In genomic region chr14:101947904-101948665, GRCh38 we compare ENCODE assay signal across 1 cellular context.
TF ChIP-seq lines count a peak whose summit lies in the region.

No MANE protein-coding gene starts in this region.

TF ChIP-seq in HepG2, 621 proteins besides CTCF, POLR2A, EP300 and RAD21 (continued from another document and continues in another):
- TF ChIP-seq ZNF281 (CRISPR knock-in tag; IDR thresholded peaks at IDR 0.05; ENCODE audit: borderline replicate concordance) (peak; percentile 63; the same call in 1 of the 2 replicates), ZNF691 (CRISPR knock-in tag; IDR thresholded peaks at IDR 0.05; ENCODE audit: borderline replicate concordance, low read depth) (peak; percentile 89; the same call in 1 of the 2 replicates), MIER3 (CRISPR knock-in tag; IDR thresholded peaks at IDR 0.05; ENCODE audit: borderline replicate concordance) (peak; percentile 93; the same call in 1 of the 2 replicates), ISL2 (CRISPR knock-in tag; IDR thresholded peaks at IDR 0.05) (peak; percentile 63), RXRA (CRISPR knock-in tag; IDR thresholded peaks at IDR 0.05) (peak; percentile 12; the same call in 1 of the 2 replicates), SAP130 (CRISPR knock-in tag; IDR thresholded peaks at IDR 0.05; ENCODE audit: low read depth) (peak; percentile 98), SRF (IDR thresholded peaks at IDR 0.05; ENCODE audit: low read depth, low read length) (peak; percentile 68; the same call in 1 of the 2 replicates), ZNF343 (CRISPR knock-in tag; IDR thresholded peaks at IDR 0.05) (no peak; the same call in 1 of the 2 replicates), E2F1 (CRISPR knock-in tag; IDR thresholded peaks at IDR 0.05) (peak; percentile 83; the same call in 1 of the 2 replicates), TP53 (CRISPR knock-in tag; conservative IDR thresholded peaks at IDR 0.05) (0 out of 2 replicates have a peak, but pooled peaks have one; percentile 10), CHD4 (IDR thresholded peaks at IDR 0.05; ENCODE audit: borderline replicate concordance, low read length) (peak; percentile 6; the same call in 1 of the 2 replicates), ZNF556 (CRISPR knock-in tag; IDR thresholded peaks at IDR 0.05; ENCODE audit: borderline replicate concordance) (no peak), SRSF1 (optimal IDR thresholded peaks at IDR 0.05; ENCODE audit: low read depth, low read length) (peak; percentile 61), ZNF230 (CRISPR knock-in tag; IDR thresholded peaks at IDR 0.05) (no peak; the same call in 1 of the 2 replicates), CCDC6 (CRISPR knock-in tag; IDR thresholded peaks at IDR 0.05) (peak; percentile 94), MAFF (IDR thresholded peaks at IDR 0.05; ENCODE audit: low read depth, low read length) (no peak), MYC (CRISPR knock-in tag; IDR thresholded peaks at IDR 0.05; ENCODE audit: borderline replicate concordance) (peak; percentile 78), PBX3 (CRISPR knock-in tag; IDR thresholded peaks at IDR 0.05; ENCODE audit: borderline replicate concordance) (no peak), FUBP1 (CRISPR knock-in tag; IDR thresholded peaks at IDR 0.05; ENCODE audit: borderline replicate concordance) (no peak), RERE (CRISPR knock-in tag; IDR thresholded peaks at IDR 0.05; ENCODE audit: low read depth) (peak; percentile 16), DZIP1 (CRISPR knock-in tag; IDR thresholded peaks at IDR 0.05) (peak; percentile 75; the same call in 1 of the 2 replicates), NCOA2 (CRISPR knock-in tag; IDR thresholded peaks at IDR 0.05) (peak; percentile 68; the same call in 1 of the 2 replicates), ZNF674 (CRISPR knock-in tag; IDR thresholded peaks at IDR 0.05; ENCODE audit: low read depth) (no peak), ZNF720 (CRISPR knock-in tag; IDR thresholded peaks at IDR 0.05) (no peak), KDM6A (CRISPR knock-in tag; IDR thresholded peaks at IDR 0.05; ENCODE audit: low read depth) (0 out of 2 replicates have a peak, but pooled peaks have one; percentile 8), ZNF143 (CRISPR knock-in tag; IDR thresholded peaks at IDR 0.05) (peak; percentile 93), RCOR2 (CRISPR knock-in tag; IDR thresholded peaks at IDR 0.05) (no peak; the same call in 1 of the 2 replicates), NFIC (IDR thresholded peaks at IDR 0.05; ENCODE audit: low read length) (peak; percentile 41; the same call in 1 of the 2 replicates), DBP (CRISPR knock-in tag; IDR thresholded peaks at IDR 0.05; ENCODE audit: not compliant biosample characterization) (no peak), ZNF431 (CRISPR knock-in tag; IDR thresholded peaks at IDR 0.05; ENCODE audit: borderline replicate concordance, low read depth) (peak; percentile 90; the same call in 1 of the 2 replicates), ZBTB44 (CRISPR knock-in tag; IDR thresholded peaks at IDR 0.05) (no peak), FOXM1 (CRISPR knock-in tag; IDR thresholded peaks at IDR 0.05) (no peak), KMT2A (CRISPR knock-in tag; IDR thresholded peaks at IDR 0.05) (peak; percentile 85), TIGD3 (CRISPR knock-in tag; IDR thresholded peaks at IDR 0.05; ENCODE audit: borderline replicate concordance) (peak; percentile 75; the same call in 1 of the 2 replicates), ZNF260 (CRISPR knock-in tag; IDR thresholded peaks at IDR 0.05; ENCODE audit: borderline replicate concordance, low read depth) (0 out of 2 replicates have a peak, but pooled peaks have one; percentile 67), DRAP1 (CRISPR knock-in tag; IDR thresholded peaks at IDR 0.05) (peak; percentile 91)
